Comparison of ENCODE assay signal across 8 cellular contexts in the genomic region with DNA sequence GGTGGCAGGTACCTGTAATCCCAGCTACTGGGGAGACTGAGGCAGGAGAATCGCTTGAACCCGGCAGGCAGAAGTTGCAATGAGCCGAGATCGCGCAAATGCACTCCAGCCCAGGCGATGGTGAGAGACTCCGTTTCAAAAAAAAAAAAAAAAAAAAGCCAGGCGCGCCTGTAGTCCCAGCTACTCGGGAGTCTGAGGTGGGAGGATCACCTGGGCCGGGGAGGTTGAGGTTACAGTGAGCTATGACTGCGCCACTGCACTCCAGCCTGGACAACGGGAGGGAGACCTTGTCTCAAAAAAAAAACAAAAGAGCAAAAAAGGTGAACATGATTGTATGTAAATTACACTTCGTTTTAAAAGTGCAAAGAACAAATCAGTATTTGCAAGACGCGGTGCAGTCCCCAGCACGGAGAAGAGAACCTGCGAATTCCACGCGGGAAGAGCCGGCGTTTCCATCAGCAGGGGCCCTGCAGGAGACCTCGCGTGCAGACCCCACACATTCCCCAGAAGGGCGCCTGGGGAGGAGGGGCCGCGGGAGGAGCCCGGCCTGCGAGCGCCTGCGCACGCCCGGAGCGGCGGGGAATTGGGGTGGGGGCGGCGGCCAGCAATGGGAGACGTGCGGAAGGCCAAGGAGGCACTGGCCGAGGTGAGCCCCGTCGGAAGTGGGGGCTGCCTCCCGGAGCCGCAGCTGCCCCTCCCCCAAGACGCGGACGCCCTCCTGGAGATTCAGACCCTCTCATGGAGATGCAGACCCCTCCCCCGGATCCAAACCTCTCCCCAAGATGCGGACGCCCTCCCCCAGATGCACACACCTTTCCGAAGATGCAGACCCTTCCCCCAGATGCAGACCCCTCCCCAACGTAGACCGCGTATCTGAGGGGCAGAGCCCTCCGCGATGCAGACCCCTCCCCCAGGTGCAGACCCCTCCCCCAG. TPM values are rescaled to one million over a fixed set of nuclear protein-coding genes. Genes with fewer than 3 reads are reported as not detected.
DNase-seq lines count a peak whose midpoint lies in the region; ATAC-seq and TF ChIP-seq lines count a peak whose summit lies in the region.

No MANE protein-coding gene starts in this region.

- H3K27ac ChIP-seq in hepatocyte (peak overlapping the region; percentile 91), skin epidermis (peak overlapping the region in 15 of 21 experiments; percentile 2 to 84 (median 49))

- TF ChIP-seq CTCF in hepatocyte (IDR thresholded peaks at IDR 0.05; ENCODE audit: poor library complexity), result no peak

- H3K4me3 ChIP-seq in hepatocyte (peak overlapping the region; percentile 66), skin epidermis (peak overlapping the region; percentile 20 to 96 (median 77))

- no peaks in the 10 kb centered on the region for H3K27me3 ChIP-seq in hepatocyte

- peak overlapping the region; percentile 70 for H3K4me3 Mint-ChIP-seq in activated T-helper 2 cell treated with anti-CD3 and anti-CD28 coated beads, Interferon-gamma antibody, Interleukin-2, Interleukin-4, amounts not matched to agents 10 μg/mL and 5 μg/mL and 100 μg/mL, durations not matched to agents 14 hours and 24 hours and 36 hours (ENCODE audit: low read depth)

- H3K36me3 ChIP-seq in hepatocyte (replicated peaks; ENCODE audit: insufficient read depth, low read depth), result no peaks in the 10 kb centered on the region

- no peak for ATAC-seq in HG02970 (IDR thresholded peaks at IDR 0.05; ENCODE audit: low FRiP score, unreplicated experiment)
- no peak for ATAC-seq in GM19455 (IDR thresholded peaks at IDR 0.05; ENCODE audit: unreplicated experiment)

- 26% methylated on average over 35 of the region's 56 CpGs for WGBS in hepatocyte (ENCODE audit: low lambda C conversion rate, missing lambda C conversion rate)

- H3K4me2 ChIP-seq in hepatocyte, result peak overlapping the region; percentile 93

- peak overlapping the region; percentile 71 for H2AFZ ChIP-seq in hepatocyte

- in situ Hi-C loops in G401 (cut with HindIII; ENCODE audit: low sequenced_read_pairs), result no loop called here

- peaks cover 18% of the 10 kb centered on the region for H3K36me3 Mint-ChIP-seq in activated T-helper 2 cell treated with anti-CD3 and anti-CD28 coated beads, Interferon-gamma antibody, Interleukin-2, Interleukin-4, amounts not matched to agents 10 μg/mL and 5 μg/mL and 100 μg/mL, durations not matched to agents 14 hours and 24 hours and 36 hours (ENCODE audit: low read depth)

- DNase-seq in G401 (ENCODE audit: low spot score), result peak; percentile 25
- peak; percentile 79 for DNase-seq in NCI-H146 (lab: John Stamatoyannopoulos, UW)
- DNase-seq in activated T-helper 2 cell treated with anti-CD3 and anti-CD28 coated beads, Interferon-gamma antibody, Interleukin-2, Interleukin-4, amounts not matched to agents 10 μg/mL and 5 μg/mL and 100 μg/mL, durations not matched to agents 14 hours and 24 hours and 36 hours (ENCODE audit: low spot score), result no peak
- peak; percentile 74 for DNase-seq in hepatocyte (ENCODE audit: low spot score)
- DNase-seq in NCI-H226, result no peak

- H3K79me2 ChIP-seq in hepatocyte, result peaks cover 39% of the 10 kb centered on the region

- intact Hi-C loops in activated T-helper 2 cell treated with anti-CD3 and anti-CD28 coated beads, Interferon-gamma antibody, Interleukin-2, Interleukin-4, amounts not matched to agents 10 μg/mL and 5 μg/mL and 100 μg/mL, durations not matched to agents 14 hours and 24 hours and 36 hours (cut with micrococcal nuclease), result loop anchor here (2.0 to 10.0 kb wide), 4 partner anchors 15 to 201 kb away; partner anchors contain the start of genes DNAAF5, GET4 and PRKAR1B

- H3K9me3 Mint-ChIP-seq in activated T-helper 2 cell treated with anti-CD3 and anti-CD28 coated beads, Interferon-gamma antibody, Interleukin-2, Interleukin-4, amounts not matched to agents 10 μg/mL and 5 μg/mL and 100 μg/mL, durations not matched to agents 14 hours and 24 hours and 36 hours, result no peaks in the 10 kb centered on the region

- no peaks in the 10 kb centered on the region for H3K9me3 ChIP-seq in hepatocyte (ENCODE audit: low read depth)

- H3K27ac Mint-ChIP-seq in activated T-helper 2 cell treated with anti-CD3 and anti-CD28 coated beads, Interferon-gamma antibody, Interleukin-2, Interleukin-4, amounts not matched to agents 10 μg/mL and 5 μg/mL and 100 μg/mL, durations not matched to agents 14 hours and 24 hours and 36 hours, result no peak overlapping the region

- peaks cover 12% of the 10 kb centered on the region for H3K4me1 ChIP-seq in hepatocyte (ENCODE audit: insufficient read depth)

- peaks cover 24% of the 10 kb centered on the region for H3K27me3 Mint-ChIP-seq in activated T-helper 2 cell treated with anti-CD3 and anti-CD28 coated beads, Interferon-gamma antibody, Interleukin-2, Interleukin-4, amounts not matched to agents 10 μg/mL and 5 μg/mL and 100 μg/mL, durations not matched to agents 14 hours and 24 hours and 36 hours (ENCODE audit: low read depth)

- peaks cover 37% of the 10 kb centered on the region for H3K4me1 Mint-ChIP-seq in activated T-helper 2 cell treated with anti-CD3 and anti-CD28 coated beads, Interferon-gamma antibody, Interleukin-2, Interleukin-4, amounts not matched to agents 10 μg/mL and 5 μg/mL and 100 μg/mL, durations not matched to agents 14 hours and 24 hours and 36 hours (ENCODE audit: low read depth)

- peaks cover 23% of the 10 kb centered on the region for H4K20me1 ChIP-seq in hepatocyte (ENCODE audit: insufficient read depth, poor library complexity, severe bottlenecking)

- H3K9me2 ChIP-seq in hepatocyte (replicated peaks; ENCODE audit: insufficient read depth), result no peaks in the 10 kb centered on the region

RNA-seq across cellular contexts. Expression of gene SUN1, which starts 16.7 kb away (rescaled TPM):
- 55.9 and 107 TPM in 2 replicates for total RNA-seq in G401 (2014; rRNA removed; shearing (Covaris generic))
- 87.7 TPM in 2 replicates for total RNA-seq in activated T-helper 2 cell treated with anti-CD3 and anti-CD28 coated beads, Interferon-gamma antibody, Interleukin-2, Interleukin-4, amounts not matched to agents 10 μg/mL and 5 μg/mL and 100 μg/mL, durations not matched to agents 14 hours and 24 hours and 36 hours
- 101 and 109 TPM in 2 replicates for total RNA-seq in hepatocyte
- polyA plus RNA-seq in hepatocyte, result 72.3 and 75.0 TPM in 2 replicates

Comparison
In these comparisons a context has a peak if more than half of its experiments do, and no peak if none do; other contexts are left out.
1. DNase-seq: peak in G401 (single experiment), NCI-H146 (single experiment) and hepatocyte (single experiment); none in activated T-helper 2 cell treated with anti-CD3 and anti-CD28 coated beads, Interferon-gamma antibody, Interleukin-2, Interleukin-4, amounts not matched to agents 10 μg/mL and 5 μg/mL and 100 μg/mL, durations not matched to agents 14 hours and 24 hours and 36 hours (single experiment) and NCI-H226 (single experiment).